In genomic region chr19:3289971-3290569, GRCh38 we compare ENCODE assay signal across 1 cellular context.
A peak's percentile ranks its signal among the peaks of the same experiment; 100 is the strongest.
TF ChIP-seq lines count a peak whose summit lies in the region.

No MANE protein-coding gene starts in this region.

TF ChIP-seq in HEK293, 187 proteins besides CTCF, POLR2A, EP300 and RAD21 (continued from another document and continues in another):
- TF ChIP-seq ZNF518A (tag by site-specific recombination; conservative IDR thresholded peaks at IDR 0.05; ENCODE audit: low read depth) (no peak), REST (tag by site-specific recombination; IDR thresholded peaks at IDR 0.05) (no peak), ZNF560 (tag by site-specific recombination; IDR thresholded peaks at IDR 0.05; ENCODE audit: borderline replicate concordance) (no peak), ZBTB6 (tag by site-specific recombination; IDR thresholded peaks at IDR 0.05) (no peak), PRDM6 (tag by site-specific recombination; IDR thresholded peaks at IDR 0.05) (no peak), ZBTB48 (tag by site-specific recombination; IDR thresholded peaks at IDR 0.05) (no peak), ZNF785 (tag by site-specific recombination; IDR thresholded peaks at IDR 0.05) (no peak), OSR2 (tag by site-specific recombination; IDR thresholded peaks at IDR 0.05) (peak; percentile 58), ZNF654 (tag by site-specific recombination; IDR thresholded peaks at IDR 0.05; ENCODE audit: low read depth) (no peak), PRDM10 (tag by site-specific recombination; IDR thresholded peaks at IDR 0.05) (peak; percentile 76), HOXC10 (CRISPR knock-in tag; IDR thresholded peaks at IDR 0.05) (no peak), KLF8 (tag by site-specific recombination; IDR thresholded peaks at IDR 0.05) (peak; percentile 30; the same call in 1 of the 2 replicates), ZNF416 (tag by site-specific recombination; IDR thresholded peaks at IDR 0.05) (no peak), ZNF658 (tag by site-specific recombination; IDR thresholded peaks at IDR 0.05) (no peak), KLF1 (tag by site-specific recombination; IDR thresholded peaks at IDR 0.05) (peak; percentile 50; the same call in 1 of the 2 replicates), KLF7 (tag by site-specific recombination; IDR thresholded peaks at IDR 0.05; ENCODE audit: borderline replicate concordance) (no peak), ZNF426 (tag by site-specific recombination; IDR thresholded peaks at IDR 0.05) (no peak), ZFP37 (tag by site-specific recombination; IDR thresholded peaks at IDR 0.05) (no peak), ZNF148 (tag by site-specific recombination; IDR thresholded peaks at IDR 0.05; ENCODE audit: borderline replicate concordance) (no peak), ZNF350 (tag by site-specific recombination; IDR thresholded peaks at IDR 0.05) (no peak), ZNF398 (tag by site-specific recombination; IDR thresholded peaks at IDR 0.05) (peak; percentile 96), ZSCAN23 (tag by site-specific recombination; IDR thresholded peaks at IDR 0.05) (no peak), SP2 (tag by site-specific recombination; IDR thresholded peaks at IDR 0.05) (peak; percentile 79), ZNF16 (tag by site-specific recombination; IDR thresholded peaks at IDR 0.05; ENCODE audit: low read depth) (no peak), BCL11A (tag by site-specific recombination; IDR thresholded peaks at IDR 0.05; ENCODE audit: low read depth) (no peak), ZNF302 (tag by site-specific recombination; IDR thresholded peaks at IDR 0.05; ENCODE audit: low read depth) (no peak), ZNF132 (tag by site-specific recombination; IDR thresholded peaks at IDR 0.05; ENCODE audit: borderline replicate concordance) (no peak), ZNF274 (IDR thresholded peaks at IDR 0.05; ENCODE audit: low read length) (no peak), ZNF274 (tag by site-specific recombination; IDR thresholded peaks at IDR 0.05; ENCODE audit: borderline replicate concordance) (no peak), ZNF626 (tag by site-specific recombination; IDR thresholded peaks at IDR 0.05) (no peak), ZNF366 (tag by site-specific recombination; conservative IDR thresholded peaks at IDR 0.05) (peak; percentile 68), ZEB2 (tag by site-specific recombination; IDR thresholded peaks at IDR 0.05) (0 out of 2 replicates have a peak, but pooled peaks have one; percentile 28), ZIC2 (tag by site-specific recombination; IDR thresholded peaks at IDR 0.05) (0 out of 2 replicates have a peak, but pooled peaks have one; percentile 5), WT1 (tag by site-specific recombination; IDR thresholded peaks at IDR 0.05) (peak; percentile 42), SALL2 (tag by site-specific recombination; IDR thresholded peaks at IDR 0.05; ENCODE audit: borderline replicate concordance) (no peak), ZBTB44 (tag by site-specific recombination; IDR thresholded peaks at IDR 0.05) (no peak), ZNF777 (tag by site-specific recombination; IDR thresholded peaks at IDR 0.05; ENCODE audit: borderline replicate concordance) (no peak), ZNF624 (tag by site-specific recombination; IDR thresholded peaks at IDR 0.05) (no peak)
